Comparison of ENCODE assay signal across 8 cellular contexts in the genomic region with DNA sequence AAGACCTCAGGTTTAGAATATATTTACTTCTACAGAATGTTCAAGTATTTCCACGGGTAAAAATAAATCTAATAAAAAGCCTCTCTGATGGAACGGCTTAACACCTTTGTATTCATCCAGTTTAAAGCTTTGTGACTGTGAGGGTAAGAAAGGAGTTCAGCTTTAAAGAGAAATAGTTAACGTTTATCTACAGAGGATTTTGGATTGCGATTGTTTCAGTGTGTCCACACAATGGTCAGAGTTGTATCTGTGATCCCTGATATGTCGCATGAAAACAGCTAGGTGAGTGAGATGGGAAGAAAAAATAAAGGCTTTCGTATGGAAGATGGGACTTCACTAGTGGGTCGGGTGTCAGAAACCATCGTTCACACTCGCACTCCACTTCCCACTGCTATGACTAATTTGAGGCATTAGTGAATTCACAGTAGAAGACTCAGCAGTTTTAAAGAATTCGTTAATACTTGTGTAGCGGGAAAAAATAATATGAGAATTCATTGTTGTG. TPM values are rescaled to one million over a fixed set of nuclear protein-coding genes. Genes with fewer than 3 reads are reported as not detected.
DNase-seq lines count a peak whose midpoint lies in the region; ATAC-seq and TF ChIP-seq lines count a peak whose summit lies in the region.

No MANE protein-coding gene starts in this region.

- H3K36me3 ChIP-seq in ES-I3 (ENCODE audit: insufficient read depth, low read length): no peaks in the 10 kb centered on the region
- H3K36me3 ChIP-seq in breast epithelium: no peaks in the 10 kb centered on the region
- no peaks in the 10 kb centered on the region for H3K36me3 ChIP-seq in mesendoderm (ENCODE audit: control insufficient read depth, insufficient read depth, low read length)
- H3K36me3 ChIP-seq in uterus: no peaks in the 10 kb centered on the region

- no peak for TF ChIP-seq CTCF in NB4 (IDR thresholded peaks at IDR 0.05; ENCODE audit: low read depth, low read length)
- no peak for TF ChIP-seq CTCF in breast epithelium (IDR thresholded peaks at IDR 0.05)
- no peak for TF ChIP-seq CTCF in uterus (IDR thresholded peaks at IDR 0.05)

- peak overlapping the region; percentile 42 for H3K4me2 ChIP-seq in mesendoderm (ENCODE audit: low read length)

- H2BK5ac ChIP-seq in mesendoderm (ENCODE audit: low read length): no peak overlapping the region

- H3K79me2 ChIP-seq in mesendoderm (ENCODE audit: control insufficient read depth, insufficient read depth, low read length): peaks cover 38% of the 10 kb centered on the region

- no peak overlapping the region for H3K4ac ChIP-seq in mesendoderm (ENCODE audit: low read depth, low read length)

- H3K9me3 ChIP-seq in ES-I3 (ENCODE audit: control insufficient read depth, insufficient read depth, low read length) (no peaks in the 10 kb centered on the region), breast epithelium (no peaks in the 10 kb centered on the region), uterus (no peaks in the 10 kb centered on the region)

- no peak overlapping the region for H3K18ac ChIP-seq in mesendoderm (ENCODE audit: low read length)

- H4K8ac ChIP-seq in mesendoderm (ENCODE audit: low read depth, low read length): no peak overlapping the region

- 100% methylated on average over 2 of the region's 11 CpGs for WGBS in mesendoderm (ENCODE audit: extremely low coverage, insufficient coverage, low lambda C conversion rate)

- H4K5ac ChIP-seq in mesendoderm (ENCODE audit: low read length): no peak overlapping the region

- H3K4me1 ChIP-seq in ES-I3 (ENCODE audit: insufficient read depth, low read length): peaks cover 5% of the 10 kb centered on the region; the same call in 1 of the 2 replicates
- peaks cover 0 to 17% of the 10 kb centered on the region in 2 donors for H3K4me1 ChIP-seq in breast epithelium
- peaks cover 8% of the 10 kb centered on the region for H3K4me1 ChIP-seq in mesendoderm (ENCODE audit: control insufficient read depth, low read depth, low read length)
- H3K4me1 ChIP-seq in uterus: peaks cover 5 to 7% of the 10 kb centered on the region in 2 donors

- H3K9ac ChIP-seq in ES-I3 (ENCODE audit: low read depth, low read length) (peak overlapping the region; percentile 95), mesendoderm (ENCODE audit: low read length) (peak overlapping the region; percentile 28)

- H3K23ac ChIP-seq in mesendoderm (ENCODE audit: low read length): no peak overlapping the region

- peak overlapping the region; percentile 94 to 96 for H3K27ac ChIP-seq in breast epithelium
- no peak overlapping the region for H3K27ac ChIP-seq in mesendoderm (ENCODE audit: low read depth, low read length)
- peak overlapping the region; percentile 98 for H3K27ac ChIP-seq in uterus

- H3K4me3 ChIP-seq in NB4 (ENCODE audit: low read depth, low read length) (peak overlapping the region; percentile 89), breast epithelium (peak overlapping the region; percentile 82 to 97 (median 89)), mesendoderm (ENCODE audit: low read length) (peak overlapping the region; percentile 2), uterus (peak overlapping the region; percentile 56 to 89)

- H2BK15ac ChIP-seq in mesendoderm (replicated peaks; ENCODE audit: low read depth): no peak overlapping the region

- ATAC-seq in GM21528 (IDR thresholded peaks at IDR 0.05; ENCODE audit: low FRiP score, unreplicated experiment) (no peak), HG03565 (IDR thresholded peaks at IDR 0.05; ENCODE audit: unreplicated experiment) (no peak)

- H3K79me1 ChIP-seq in mesendoderm (ENCODE audit: low read length): peaks cover 4% of the 10 kb centered on the region

- peak overlapping the region; percentile 59 for H3K56ac ChIP-seq in mesendoderm (ENCODE audit: low read length)

- TF ChIP-seq POLR2A in NB4 (IDR thresholded peaks at IDR 0.05; ENCODE audit: extremely low read depth, insufficient read length) (no peak), breast epithelium (IDR thresholded peaks at IDR 0.05) (no peak), uterus (IDR thresholded peaks at IDR 0.05) (no peak)

- peak; percentile 58 for DNase-seq in NB4 (ENCODE audit: low read depth)
- no peak for DNase-seq in breast epithelium (ENCODE audit: low spot score in 2 of 2)
- DNase-seq in mesendoderm: no peak
- DNase-seq in uterus: no peak
- DNase-seq in stimulated activated CD8-positive, alpha-beta memory T cell treated with anti-CD3 and anti-CD28 coated beads, Interleukin-4, amount 100 ng/mL, for 48 hours: no peak

- no peak overlapping the region for H2AK5ac ChIP-seq in mesendoderm (ENCODE audit: low read length)

- H3K27me3 ChIP-seq in breast epithelium: no peaks in the 10 kb centered on the region
- no peaks in the 10 kb centered on the region for H3K27me3 ChIP-seq in mesendoderm (ENCODE audit: insufficient read depth, low read length, poor library complexity)
- H3K27me3 ChIP-seq in uterus: no peaks in the 10 kb centered on the region

- H2BK120ac ChIP-seq in mesendoderm (ENCODE audit: low read depth, low read length): no peak overlapping the region

- intact Hi-C loops in breast epithelium (cut with DNase I; ENCODE audit: low total_unique reads): no loop called here
- intact Hi-C loops in uterus (cut with DNase I; ENCODE audit: low total_unique reads): loop anchor here (2.0 kb wide), 1 partner anchor 68 kb away; the partner anchor contains the start of gene PRDM10

RNA-seq across cellular contexts. Expression of gene APLP2, which starts 1.6 kb away (rescaled TPM):
- total RNA-seq in breast epithelium (100 to 1,000 TPM; 305 to 560 (median 418) TPM), uterus (100 to 1,000 TPM; 226 to 376 (median 262) TPM)
- 190 TPM for polyA plus RNA-seq in mesendoderm (2013, experiment 1 of 2)
- 190 TPM for polyA plus RNA-seq in mesendoderm (2013, experiment 2 of 2)

Comparison
In these comparisons a context has a peak if more than half of its experiments do, and no peak if none do; other contexts are left out.
1. H3K4me3 ChIP-seq: peak in every context shown above with its lines; median percentile 89 in NB4; 89 in breast epithelium; 72 in uterus; 2 in mesendoderm.